ENCODE assay signal across 11 cellular contexts in the genomic region with DNA sequence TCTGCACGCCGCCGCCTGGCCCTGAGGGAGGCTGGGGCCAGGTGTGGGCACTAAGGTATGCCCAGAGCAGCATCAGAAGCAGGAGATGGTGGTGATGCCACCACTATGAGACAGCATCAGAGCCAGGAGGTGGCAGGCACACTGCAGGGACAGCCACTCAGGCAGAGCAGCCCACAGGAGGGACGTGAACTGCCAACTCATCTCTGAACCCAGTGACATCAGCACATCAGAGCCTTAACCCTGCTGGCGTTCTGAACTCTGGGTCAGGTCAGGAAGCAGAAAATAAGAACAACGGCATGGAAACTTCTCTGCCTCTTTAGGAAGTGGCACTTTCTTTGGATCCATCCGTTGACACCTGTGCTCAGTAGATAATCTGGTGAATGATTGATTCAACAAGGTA. TPM values are rescaled to one million over a fixed set of nuclear protein-coding genes. Genes with fewer than 3 reads are reported as not detected.
DNase-seq lines count a peak whose midpoint lies in the region; ATAC-seq, FAIRE-seq and TF ChIP-seq lines count a peak whose summit lies in the region.
"Had no signal": no experiment of that assay in that cellular context is flagged by ENCODE, and none has a peak within 500 bp of the region (broad histone marks: within the 10 kb centered on the region; RNA-seq: fewer than 3 reads in every experiment).

No MANE protein-coding gene starts in this region.

- intact Hi-C loops in CD14-positive monocyte (cut with micrococcal nuclease) = no loop called here

- H3K4me1 Mint-ChIP-seq in CD4-positive, CD25-positive, alpha-beta regulatory T cell = peaks cover 0 to 5% (median under 1%) of the 10 kb centered on the region in 4 donors
- H3K4me1 Mint-ChIP-seq in CD14-positive monocyte = peaks cover 3% of the 10 kb centered on the region
- H3K4me1 Mint-ChIP-seq: mesothelial cell of epicardium had no signal

- H3K36me3 Mint-ChIP-seq in CD4-positive, CD25-positive, alpha-beta regulatory T cell = no peaks in the 10 kb centered on the region
- H3K36me3 Mint-ChIP-seq in CD14-positive monocyte = no peaks in the 10 kb centered on the region
- H3K36me3 Mint-ChIP-seq: mesothelial cell of epicardium had no signal

- in situ Hi-C loops in GM13976 (cut with MboI; ENCODE audit: low sequenced_read_pairs, unreplicated experiment) = no loop called here

- H3K27me3 ChIP-seq in CD4-positive, CD25-positive, alpha-beta regulatory T cell (ENCODE audit: control insufficient read depth, insufficient read depth, low read length) = no peaks in the 10 kb centered on the region
- H3K27me3 ChIP-seq in bronchial epithelial cell (ENCODE audit: control insufficient read depth, insufficient read depth, low read length) = peaks cover 14% of the 10 kb centered on the region

- H3K4me3 ChIP-seq in CD4-positive, CD25-positive, alpha-beta regulatory T cell (ENCODE audit: low read depth, low read length) = no peak overlapping the region
- no peak overlapping the region for H3K4me3 ChIP-seq in bronchial epithelial cell (ENCODE audit: low read depth, low read length)

- H3K36me3 ChIP-seq in CD4-positive, CD25-positive, alpha-beta regulatory T cell (ENCODE audit: control insufficient read depth, insufficient read depth, low read length) = no peaks in the 10 kb centered on the region
- H3K36me3 ChIP-seq in bronchial epithelial cell (ENCODE audit: control insufficient read depth, insufficient read depth, low read length) = no peaks in the 10 kb centered on the region

- TF ChIP-seq CTCF in GM13976 (IDR thresholded peaks at IDR 0.05; ENCODE audit: borderline replicate concordance, control extremely low read depth, extremely low read depth, insufficient read depth, missing control alignments) = no peak
- TF ChIP-seq CTCF in bronchial epithelial cell (IDR thresholded peaks at IDR 0.05; ENCODE audit: insufficient read depth, low read length, severe bottlenecking) = no peak
- no peak for TF ChIP-seq CTCF in CD14-positive monocyte (IDR thresholded peaks at IDR 0.05)

- no peak overlapping the region for H3K4me3 Mint-ChIP-seq in CD4-positive, CD25-positive, alpha-beta regulatory T cell
- peak overlapping the region in 1 of 2 donors; percentile 6 for H3K4me3 Mint-ChIP-seq in CD14-positive monocyte
- H3K4me3 Mint-ChIP-seq: mesothelial cell of epicardium had no signal

- H3K4me1 ChIP-seq in CD4-positive, CD25-positive, alpha-beta regulatory T cell (ENCODE audit: control insufficient read depth, insufficient read depth, low read length, poor library complexity, severe bottlenecking) = no peaks in the 10 kb centered on the region

- FAIRE-seq in bronchial epithelial cell (lab: Jason Lieb, UNC) = peak; percentile 50
- FAIRE-seq: D721Med had no signal

- peak in 1 of 3 donors; percentile 73 for DNase-seq in CD4-positive, CD25-positive, alpha-beta regulatory T cell
- DNase-seq in GM13976 (ENCODE audit: low spot score) (peak; percentile 66), RPMI8226 (peak; percentile 92), bronchial epithelial cell (ENCODE audit: low read depth) (no peak), GM19240 (ENCODE audit: insufficient read length, low spot score) (no peak), CD14-positive monocyte (ENCODE audit: low spot score) (no peak), C1 segment of cervical spinal cord (lab: John Stamatoyannopoulos, UW) (no peak)
- DNase-seq: MM.1S had no signal

- H3K27me3 Mint-ChIP-seq in CD4-positive, CD25-positive, alpha-beta regulatory T cell = no peaks in the 10 kb centered on the region
- peaks cover 8 to 18% (median 12%) of the 10 kb centered on the region in 3 donors for H3K27me3 Mint-ChIP-seq in CD14-positive monocyte (ENCODE audit: low read depth in 3 of 3)

- H3K9me3 Mint-ChIP-seq in CD4-positive, CD25-positive, alpha-beta regulatory T cell = peaks cover 0 to 2% (median 0%) of the 10 kb centered on the region in 7 donors
- no peaks in the 10 kb centered on the region for H3K9me3 Mint-ChIP-seq in CD14-positive monocyte
- H3K9me3 Mint-ChIP-seq: mesothelial cell of epicardium had no signal

- peak; percentile 74 to 75 for ATAC-seq in CD4-positive, CD25-positive, alpha-beta regulatory T cell (ENCODE audit: low read depth in 2 of 2)
- no peak for ATAC-seq in HG03520 (IDR thresholded peaks at IDR 0.05; ENCODE audit: unreplicated experiment)

- no peak overlapping the region for H3K27ac Mint-ChIP-seq in CD4-positive, CD25-positive, alpha-beta regulatory T cell
- H3K27ac Mint-ChIP-seq in CD14-positive monocyte = peak overlapping the region in 2 of 7 donors; percentile 66 to 82
- H3K27ac Mint-ChIP-seq: mesothelial cell of epicardium had no signal

- no peaks in the 10 kb centered on the region for H3K9me3 ChIP-seq in CD4-positive, CD25-positive, alpha-beta regulatory T cell (ENCODE audit: control insufficient read depth in 2 of 2, low read length in 2 of 2)

- no peak overlapping the region for H3K27ac ChIP-seq in CD4-positive, CD25-positive, alpha-beta regulatory T cell (ENCODE audit: insufficient read depth, low read length, poor library complexity, severe bottlenecking)

RNA-seq across cellular contexts. Expression of a gene that starts 14.7 kb away (rescaled TPM):
- total RNA-seq in CD4-positive, CD25-positive, alpha-beta regulatory T cell = 20.8 TPM
- 10 to 100 TPM; 12.0 to 20.3 (median 15.5) TPM for polyA plus RNA-seq in CD4-positive, CD25-positive, alpha-beta regulatory T cell
- total RNA-seq in bronchial epithelial cell = 10.8 and 15.5 TPM in 2 replicates
- polyA plus RNA-seq in CD14-positive monocyte = 10 to 100 TPM; 12.5 to 14.6 TPM

RNA-seq across cellular contexts. Expression of a gene that starts 26.2 kb away (rescaled TPM):
- not detected for total RNA-seq in CD4-positive, CD25-positive, alpha-beta regulatory T cell
- polyA plus RNA-seq in CD4-positive, CD25-positive, alpha-beta regulatory T cell = not detected
- not detected in 2 replicates for total RNA-seq in bronchial epithelial cell
- under 1 TPM in 1 of 2 donors, not detected in 1; 0.65 TPM for polyA plus RNA-seq in CD14-positive monocyte
- total RNA-seq: mesothelial cell of epicardium had no signal

Comparison
In these comparisons a context has a peak if more than half of its experiments do, and no peak if none do; other contexts are left out.
1. DNase-seq: peak in GM13976 (single experiment) and RPMI8226 (single experiment); none in bronchial epithelial cell (single experiment), GM19240 (single experiment), CD14-positive monocyte (single experiment) and C1 segment of cervical spinal cord (0 of 14).